Comparison of ENCODE assay signal across 8 cellular contexts in the genomic region with DNA sequence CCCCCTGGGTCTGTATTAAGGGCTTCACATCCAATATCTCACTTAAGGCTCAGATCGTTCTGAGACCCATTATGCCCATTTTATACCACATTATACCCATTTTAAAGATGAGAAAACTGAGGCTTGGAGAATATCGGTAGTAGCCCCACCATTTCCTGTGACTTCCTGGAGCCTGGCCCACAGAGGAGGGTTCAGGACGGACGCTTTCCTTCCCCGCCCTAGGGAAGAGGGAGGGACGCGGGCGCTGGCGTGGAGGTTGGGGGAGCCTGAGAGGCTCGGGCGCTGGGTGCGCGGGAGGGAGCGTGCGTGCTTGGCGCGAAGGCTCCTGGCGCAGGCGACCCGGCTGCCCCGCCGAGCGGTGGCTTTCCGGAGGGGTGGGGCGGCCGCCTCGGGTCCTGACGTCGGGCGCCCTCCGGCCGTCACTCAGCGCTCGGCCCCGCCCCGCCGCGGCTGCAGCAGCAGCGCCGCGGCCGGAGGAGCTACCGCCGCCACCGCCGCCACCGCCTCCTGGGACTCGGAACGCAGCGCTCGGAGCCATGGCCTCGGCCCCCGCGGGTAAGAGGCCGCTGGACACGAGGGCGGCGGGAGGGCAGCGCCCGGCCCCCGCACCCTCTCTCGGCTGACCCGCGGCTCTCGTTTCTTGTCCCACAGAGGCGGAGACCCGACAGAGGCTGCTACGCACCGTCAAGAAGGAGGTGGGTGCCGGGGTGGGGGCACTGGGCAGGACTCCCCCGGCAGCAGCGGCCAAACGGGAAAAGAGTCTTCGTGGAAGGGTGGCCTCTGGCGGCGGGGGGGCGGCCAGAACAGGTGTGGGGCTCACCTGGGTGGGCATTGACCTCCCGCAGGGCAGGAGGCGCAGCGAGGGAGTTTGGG. TPM values are rescaled to one million over a fixed set of nuclear protein-coding genes. Genes with fewer than 3 reads are reported as not detected.
DNase-seq lines count a peak whose midpoint lies in the region; ATAC-seq and TF ChIP-seq lines count a peak whose summit lies in the region.

SGSM1 (plus strand) TSS at position 422 of the 873 bp plus-strand sequence; CDS start at position 537, 115 bp downstream.

- H3K4me3 ChIP-seq in esophagus muscularis mucosa: peak within 1 kb of the TSS; percentile 60 to 72 (median 64)
- peak within 1 kb of the TSS; percentile 62 to 68 for H3K4me3 ChIP-seq in muscle layer of duodenum (ENCODE audit: low read depth in 1 of 2, low read length in 2 of 2)

- H3K27me3 Mint-ChIP-seq in activated T-cell treated with anti-CD3 and anti-CD28 coated beads, Interleukin-2, amount 50 U/mL, for 4 hours (ENCODE audit: low read depth): no peaks in the 10 kb centered on the region

- peak within 1 kb of the TSS; percentile 77 to 83 (median 80) for H3K27ac ChIP-seq in esophagus muscularis mucosa (replicated peaks in 1 of 4)
- no peak within 1 kb of the TSS for H3K27ac ChIP-seq in muscle layer of duodenum (ENCODE audit: low read length)

- TF ChIP-seq POLR2A in esophagus muscularis mucosa (IDR thresholded peaks at IDR 0.05; ENCODE audit: low read depth): no peak

- H3K4me3 Mint-ChIP-seq in activated T-cell treated with anti-CD3 and anti-CD28 coated beads, Interleukin-2, amount 50 U/mL, for 4 hours: peak within 1 kb of the TSS; percentile 75

- H3K4me1 ChIP-seq in esophagus muscularis mucosa (peaks cover 37 to 52% (median 49%) of the 10 kb centered on the region in 4 donors), muscle layer of duodenum (ENCODE audit: control insufficient read depth in 1 of 2, insufficient read depth in 2 of 2, low read length in 2 of 2) (no peaks in the 10 kb centered on the region)

- peak in 1 of 3 experiments; percentile 14 for TF ChIP-seq CTCF in esophagus muscularis mucosa (IDR thresholded peaks at IDR 0.05)

- WGBS in esophagus muscularis mucosa: 5% methylated on average over 17 of the region's 80 CpGs

- no peaks in the 10 kb centered on the region for H3K9me3 ChIP-seq in esophagus muscularis mucosa
- H3K9me3 ChIP-seq in muscle layer of duodenum (ENCODE audit: control insufficient read depth in 1 of 2, low read length in 2 of 2): no peaks in the 10 kb centered on the region

- peaks cover 28% of the 10 kb centered on the region for H3K4me1 Mint-ChIP-seq in activated T-cell treated with anti-CD3 and anti-CD28 coated beads, Interleukin-2, amount 50 U/mL, for 4 hours (ENCODE audit: low read depth)

- intact Hi-C loops in esophagus muscularis mucosa (cut with DNase I): no loop called here

- no peaks in the 10 kb centered on the region for H3K36me3 ChIP-seq in esophagus muscularis mucosa
- H3K36me3 ChIP-seq in muscle layer of duodenum (ENCODE audit: control insufficient read depth in 1 of 2, insufficient read depth in 2 of 2, low read length in 2 of 2): no peaks in the 10 kb centered on the region

- no peak for TF ChIP-seq EP300 in esophagus muscularis mucosa (IDR thresholded peaks at IDR 0.05)

- DNase-seq in DMS53 (lab: John Stamatoyannopoulos, UW) (peak; percentile 86), OCI-M1 (lab: John Stamatoyannopoulos, UW) (peak; percentile 94), esophagus muscularis mucosa (ENCODE audit: extremely low spot score) (no peak)
- DNase-seq in activated T-cell treated with anti-CD3 and anti-CD28 coated beads, Interleukin-2, amount 50 U/mL, for 4 hours: peak; percentile 61
- peak; percentile 38 to 51 for DNase-seq in stimulated activated CD8-positive, alpha-beta memory T cell treated with anti-CD3 and anti-CD28 coated beads, Interleukin-7, amount 100 ng/mL, for 1 hour (ENCODE audit: low read depth in 2 of 2)

- peak; percentile 63 for ATAC-seq in HG03520 (IDR thresholded peaks at IDR 0.05; ENCODE audit: unreplicated experiment)
- peak; percentile 94 to 95 for ATAC-seq in activated T-cell treated with anti-CD3 and anti-CD28 coated beads, Interleukin-2, amount 50 U/mL, for 4 hours
- no peak for ATAC-seq in GM21737 (IDR thresholded peaks at IDR 0.05; ENCODE audit: unreplicated experiment)

- H3K36me3 Mint-ChIP-seq in activated T-cell treated with anti-CD3 and anti-CD28 coated beads, Interleukin-2, amount 50 U/mL, for 4 hours (ENCODE audit: insufficient read depth): no peaks in the 10 kb centered on the region

- H3K27me3 ChIP-seq in esophagus muscularis mucosa (no peaks in the 10 kb centered on the region), muscle layer of duodenum (ENCODE audit: low read depth, low read length) (no peaks in the 10 kb centered on the region)

- no peaks in the 10 kb centered on the region for H3K9me3 Mint-ChIP-seq in activated T-cell treated with anti-CD3 and anti-CD28 coated beads, Interleukin-2, amount 50 U/mL, for 4 hours

RNA-seq across cellular contexts. Expression of gene SGSM1, which starts in this region (rescaled TPM):
- under 1 TPM; 0.03 to 0.98 (median 0.05) TPM for total RNA-seq in activated T-cell treated with anti-CD3 and anti-CD28 coated beads, Interleukin-2, amount 50 U/mL, for 4 hours
- 1 to 10 TPM; 1.2 to 2.2 (median 1.6) TPM for total RNA-seq in esophagus muscularis mucosa

Comparison
In these comparisons a context has a peak if more than half of its experiments do, and no peak if none do; other contexts are left out.
1. Peak in DNase-seq and ATAC-seq in activated T-cell treated with anti-CD3 and anti-CD28 coated beads, Interleukin-2, amount 50 U/mL, for 4 hours; RNA of the gene not detected or under 1 TPM.